ENCODE assay signal across 14 cellular contexts in genomic region chr15:59376735-59377134, GRCh38. TPM values are rescaled to one million over a fixed set of nuclear protein-coding genes. Genes with fewer than 3 reads are reported as not detected.
A peak's percentile ranks its signal among the peaks of the same experiment; 100 is the strongest.
DNase-seq lines count a peak whose midpoint lies in the region; ATAC-seq, FAIRE-seq and TF ChIP-seq lines count a peak whose summit lies in the region.
"Had no signal": no experiment of that assay in that cellular context is flagged by ENCODE, and none has a peak within 500 bp of the region (broad histone marks: within the 10 kb centered on the region; RNA-seq: fewer than 3 reads in every experiment).

No MANE protein-coding gene starts in this region.

- TF ChIP-seq CTCF in BJ (IDR thresholded peaks at IDR 0.05; ENCODE audit: insufficient read depth, low read depth, low read length) (0 out of 2 replicates have a peak, but pooled peaks have one; percentile 12), RWPE2 (IDR thresholded peaks at IDR 0.05; ENCODE audit: poor library complexity, severe bottlenecking) (peak; percentile 70), kidney (IDR thresholded peaks at IDR 0.05; ENCODE audit: borderline replicate concordance, extremely low read depth, insufficient read depth) (no peak)

- H3K9me3 ChIP-seq in RWPE2 (ENCODE audit: severe bottlenecking) (no peaks in the 10 kb centered on the region), kidney (ENCODE audit: control insufficient read depth in 1 of 2, low read length in 2 of 2) (no peaks in the 10 kb centered on the region)
- H3K9me3 ChIP-seq: testis had no signal

- no peak for ATAC-seq in RWPE2 (ENCODE audit: low read depth)

- intact Hi-C loops in kidney (cut with DNase I) (no loop called here), head of caudate nucleus (cut with DNase I) (loop anchor here (10.0 kb wide), 2 partner anchors 58 to 172 kb away; partner anchors contain the start of genes FAM81A and LDHAL6B)

- POLR2A ChIA-PET in BJ (lab: Charles Lee): no interaction called here

- H3K27me3 ChIP-seq in BJ (ENCODE audit: control insufficient read depth, insufficient read depth, low read length) (no peaks in the 10 kb centered on the region), RWPE2 (ENCODE audit: insufficient read depth, poor library complexity, severe bottlenecking) (no peaks in the 10 kb centered on the region)
- H3K27me3 ChIP-seq: testis had no signal

- no peak for DNase-seq in BJ (ENCODE audit: low read depth)
- no peak for DNase-seq in GM18507 (ENCODE audit: extremely low spot score, insufficient read length, low read depth)
- DNase-seq in RWPE2 (ENCODE audit: low spot score): no peak
- DNase-seq in kidney: no peak
- DNase-seq in head of caudate nucleus: no peak
- DNase-seq in glomerular visceral epithelial cell (ENCODE audit: extremely low spot score): no peak
- no peak for DNase-seq in NCI-H1105 treated with DMSO at 0.1 percent for 48 hours (lab: John Stamatoyannopoulos, UW)
- no peak for DNase-seq in NCI-H2171 treated with DMSO at 0.1 percent for 48 hours (lab: John Stamatoyannopoulos, UW)
- DNase-seq: activated CD4-positive, alpha-beta T cell treated with anti-CD3 and anti-CD28 coated beads, Interleukin-2, amount 50 U/mL, for 1 hour; DMS 273 treated with DMSO at 0.1 percent for 48 hours; NCI-H1930; testis had no signal

- H3K9ac ChIP-seq in kidney (ENCODE audit: low read length in 2 of 2): no peak overlapping the region

- CTCF ChIA-PET in BJ (lab: Yijun Ruan, JAX): interaction anchor here (0.6 to 1.1 kb wide), 3 partner anchors 11 to 297 kb away, joined by 3 read pairs; no protein-coding TSS in a partner anchor

- no peak overlapping the region for H3K27ac ChIP-seq in RWPE2 (ENCODE audit: poor library complexity, severe bottlenecking)
- H3K27ac ChIP-seq in kidney (ENCODE audit: low read depth in 2 of 2, low read length in 2 of 2): no peak overlapping the region
- H3K27ac ChIP-seq: testis had no signal

- FAIRE-seq in GM18507 (lab: Jason Lieb, UNC) (peak; percentile 9), kidney (lab: Jason Lieb, UNC) (peak; percentile 11)
- FAIRE-seq: colon had no signal

- H3K4me3 ChIP-seq in BJ (ENCODE audit: low read depth, low read length): no peak overlapping the region
- no peak overlapping the region for H3K4me3 ChIP-seq in RWPE2 (ENCODE audit: severe bottlenecking)
- no peak overlapping the region for H3K4me3 ChIP-seq in kidney (ENCODE audit: low read length in 2 of 2)
- H3K4me3 ChIP-seq: lung, testis had no signal

- H3K4me1 ChIP-seq in RWPE2 (ENCODE audit: insufficient read depth, poor library complexity, severe bottlenecking) (peaks cover 6% of the 10 kb centered on the region), kidney (ENCODE audit: control insufficient read depth in 1 of 2, insufficient read depth in 1 of 2, low read depth in 1 of 2, low read length in 2 of 2) (no peaks in the 10 kb centered on the region)
- H3K4me1 ChIP-seq: testis had no signal

- H3K36me3 ChIP-seq in BJ (ENCODE audit: control insufficient read depth, insufficient read depth, low read length) (no peaks in the 10 kb centered on the region), RWPE2 (ENCODE audit: low read depth) (no peaks in the 10 kb centered on the region), kidney (ENCODE audit: control insufficient read depth in 1 of 2, insufficient read depth in 2 of 2, low read length in 2 of 2) (peaks cover 0 to under 1% of the 10 kb centered on the region in 2 donors)

RNA-seq across cellular contexts. Expression of gene MYO1E, which starts 4.1 kb away (rescaled TPM):
- polyA plus RNA-seq in BJ (2011; rRNA removed): 34.0 and 55.8 TPM in 2 replicates
- polyA minus RNA-seq in BJ (2011; rRNA and poly(A)+ RNA removed): 34.0 and 39.0 TPM in 2 replicates
- total RNA-seq in kidney: 198 TPM
- 41.9 TPM for polyA plus RNA-seq in kidney (ENCODE audit: insufficient read depth, low read depth, low replicate concordance)
